14 cellular contexts compared by ENCODE assay signal in the genomic region with DNA sequence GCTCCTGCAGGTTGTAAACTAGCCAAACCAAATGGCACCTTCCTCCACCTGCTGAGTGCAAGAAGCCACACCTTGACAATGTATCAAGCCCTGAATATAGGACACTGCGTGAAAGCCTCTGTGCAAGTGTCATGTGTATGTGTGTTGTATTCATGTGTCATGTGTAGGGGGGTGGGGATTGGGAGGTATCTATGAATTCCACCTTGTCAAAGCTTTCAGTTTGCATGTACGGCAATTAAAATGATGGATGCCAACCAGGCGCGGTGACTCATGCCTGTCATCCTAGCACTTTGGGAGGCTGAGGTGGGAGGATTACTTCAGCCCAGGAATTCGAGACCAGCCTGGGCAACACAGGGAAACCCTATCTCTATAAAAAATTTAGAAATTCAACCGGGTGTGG. TPM values are rescaled to one million over a fixed set of nuclear protein-coding genes. Genes with fewer than 3 reads are reported as not detected.
DNase-seq lines count a peak whose midpoint lies in the region; ATAC-seq and TF ChIP-seq lines count a peak whose summit lies in the region.
"Had no signal": no experiment of that assay in that cellular context is flagged by ENCODE, and none has a peak within 500 bp of the region (broad histone marks: within the 10 kb centered on the region; RNA-seq: fewer than 3 reads in every experiment).

No MANE protein-coding gene starts in this region.

- no peaks in the 10 kb centered on the region for H3K9me3 ChIP-seq in right cardiac atrium (ENCODE audit: control insufficient read depth, low read length)
- H3K9me3 ChIP-seq in esophagus (ENCODE audit: control insufficient read depth in 2 of 2, insufficient read depth in 1 of 2, low read depth in 1 of 2, low read length in 1 of 2) = no peaks in the 10 kb centered on the region
- no peaks in the 10 kb centered on the region for H3K9me3 ChIP-seq in sigmoid colon

- no peak for DNase-seq in right cardiac atrium
- DNase-seq in left cardiac atrium = no peak
- DNase-seq in sigmoid colon = no peak
- DNase-seq in activated CD8-positive, alpha-beta memory T cell treated with anti-CD3 and anti-CD28 coated beads, Interleukin-2, amount 10 ng/mL, durations not matched to agents 7 days and 5 days = no peak
- no peak for DNase-seq in stimulated activated CD4-positive, alpha-beta T cell treated with anti-CD3 and anti-CD28 coated beads, Interleukin-1b, Interleukin-23, amount 100 ng/mL, for 48 hours
- DNase-seq in H4 (ENCODE audit: low spot score) = no peak
- DNase-seq in NCI-H446 (lab: John Stamatoyannopoulos, UW) = no peak
- DNase-seq: activated CD8-positive, alpha-beta T cell treated with anti-CD3 and anti-CD28 coated beads, Interleukin-2, amount 10 ng/mL, durations not matched to agents 7 days and 5 days; activated naive CD4-positive, alpha-beta T cell; DMS 273 treated with DMSO at 0.1 percent for 48 hours; NCI-H1436; NCI-H510A; RPMI8226 had no signal

- H3K27ac Mint-ChIP-seq in activated CD8-positive, alpha-beta memory T cell treated with anti-CD3 and anti-CD28 coated beads, Interleukin-2, amount 10 ng/mL, durations not matched to agents 7 days and 5 days = no peak overlapping the region
- H3K27ac Mint-ChIP-seq: activated CD8-positive, alpha-beta T cell treated with anti-CD3 and anti-CD28 coated beads, Interleukin-2, amount 10 ng/mL, durations not matched to agents 7 days and 5 days had no signal

- H3K27me3 Mint-ChIP-seq in activated CD8-positive, alpha-beta memory T cell treated with anti-CD3 and anti-CD28 coated beads, Interleukin-2, amount 10 ng/mL, durations not matched to agents 7 days and 5 days = peaks cover 8% of the 10 kb centered on the region

- H3K4me1 ChIP-seq in right cardiac atrium (ENCODE audit: control insufficient read depth, insufficient read depth, low read length) (peaks cover 22% of the 10 kb centered on the region), esophagus (ENCODE audit: control insufficient read depth in 2 of 2, insufficient read depth in 2 of 2, low read length in 1 of 2) (peaks cover 0 to 5% of the 10 kb centered on the region in 2 donors), sigmoid colon (peaks cover 0 to 39% (median 28%) of the 10 kb centered on the region in 4 donors)

- no peaks in the 10 kb centered on the region for H3K36me3 Mint-ChIP-seq in activated CD8-positive, alpha-beta memory T cell treated with anti-CD3 and anti-CD28 coated beads, Interleukin-2, amount 10 ng/mL, durations not matched to agents 7 days and 5 days

- 78% methylated on average over 6 of the region's 6 CpGs for WGBS in right cardiac atrium
- WGBS in esophagus, 2 donors = 81 to 86% methylated on average over 6 of the region's 6 CpGs
- 93% methylated on average over 6 of the region's 6 CpGs for WGBS in sigmoid colon, 2 donors

- H3K36me3 ChIP-seq in esophagus (ENCODE audit: control insufficient read depth in 2 of 2, insufficient read depth in 2 of 2, low read length in 1 of 2) (no peaks in the 10 kb centered on the region), sigmoid colon (no peaks in the 10 kb centered on the region)

- intact Hi-C loops in right cardiac atrium (cut with DNase I) = no loop called here
- intact Hi-C loops in left cardiac atrium (cut with DNase I) = no loop called here
- intact Hi-C loops in sigmoid colon (cut with DNase I) = no loop called here

- H3K4me3 ChIP-seq in right cardiac atrium (ENCODE audit: low read length) = no peak overlapping the region
- no peak overlapping the region for H3K4me3 ChIP-seq in esophagus (ENCODE audit: low read depth in 1 of 2, low read length in 2 of 2)
- no peak overlapping the region for H3K4me3 ChIP-seq in sigmoid colon

- H3K27ac ChIP-seq in right cardiac atrium (ENCODE audit: low read length) (peak overlapping the region; percentile 95), esophagus (ENCODE audit: low read depth in 2 of 2, low read length in 1 of 2) (peak overlapping the region; percentile 6 to 67), sigmoid colon (peak overlapping the region; percentile 63 to 76 (median 71))

- no peak for ATAC-seq in right cardiac atrium
- no peak for ATAC-seq in left cardiac atrium
- no peak for ATAC-seq in activated CD8-positive, alpha-beta memory T cell treated with anti-CD3 and anti-CD28 coated beads, Interleukin-2, amount 10 ng/mL, durations not matched to agents 7 days and 5 days
- ATAC-seq: activated CD8-positive, alpha-beta T cell treated with anti-CD3 and anti-CD28 coated beads, Interleukin-2, amount 10 ng/mL, durations not matched to agents 7 days and 5 days had no signal

- H3K27me3 ChIP-seq in right cardiac atrium (ENCODE audit: control insufficient read depth, insufficient read depth) (no peaks in the 10 kb centered on the region), esophagus (ENCODE audit: control insufficient read depth in 1 of 2, insufficient read depth in 2 of 2, low read length in 2 of 2) (no peaks in the 10 kb centered on the region), sigmoid colon (no peaks in the 10 kb centered on the region)

- TF ChIP-seq POLR2A in sigmoid colon (IDR thresholded peaks at IDR 0.05) = no peak

- TF ChIP-seq EP300 in sigmoid colon (IDR thresholded peaks at IDR 0.05) = no peak

- CTCF ChIA-PET in activated CD8-positive, alpha-beta memory T cell treated with anti-CD3 and anti-CD28 coated beads, Interleukin-2, amount 10 ng/mL, durations not matched to agents 7 days and 5 days (lab: Charles Lee) = interaction anchor here (1.2 kb wide), 1 partner anchor 118 kb away, joined by 3 read pairs; no protein-coding TSS in a partner anchor

- H3K4me3 Mint-ChIP-seq in activated CD8-positive, alpha-beta memory T cell treated with anti-CD3 and anti-CD28 coated beads, Interleukin-2, amount 10 ng/mL, durations not matched to agents 7 days and 5 days = no peak overlapping the region
- H3K4me3 Mint-ChIP-seq: activated CD8-positive, alpha-beta T cell treated with anti-CD3 and anti-CD28 coated beads, Interleukin-2, amount 10 ng/mL, durations not matched to agents 7 days and 5 days had no signal

- no peaks in the 10 kb centered on the region for H3K9me3 Mint-ChIP-seq in activated CD8-positive, alpha-beta memory T cell treated with anti-CD3 and anti-CD28 coated beads, Interleukin-2, amount 10 ng/mL, durations not matched to agents 7 days and 5 days (ENCODE audit: low read depth)

- TF ChIP-seq CTCF in sigmoid colon (IDR thresholded peaks at IDR 0.05) = no peak

- H3K4me1 Mint-ChIP-seq in activated CD8-positive, alpha-beta memory T cell treated with anti-CD3 and anti-CD28 coated beads, Interleukin-2, amount 10 ng/mL, durations not matched to agents 7 days and 5 days = no peaks in the 10 kb centered on the region

RNA-seq across cellular contexts. Expression of a gene that starts 19.8 kb away (rescaled TPM):
- total RNA-seq in right cardiac atrium (100 to 1,000 TPM in 3 of 4 donors, 10 to 100 TPM in 1; 81.8 to 170 (median 123) TPM), left cardiac atrium (100 to 1,000 TPM; 101 to 115 TPM), sigmoid colon (10 to 100 TPM; 15.9 to 58.7 (median 32.1) TPM)
- polyA plus RNA-seq in right cardiac atrium (87.4 TPM), esophagus (10 to 100 TPM in 1 of 2 donors, 1 to 10 TPM in 1; 3.8 to 10.2 TPM), sigmoid colon (10 to 100 TPM in 1 of 3 donors, 1 to 10 TPM in 2; 1.8 to 10.2 (median 8.4) TPM)
- under 1 TPM; 0.02 to 0.06 TPM for total RNA-seq in activated CD8-positive, alpha-beta memory T cell treated with anti-CD3 and anti-CD28 coated beads, Interleukin-2, amount 10 ng/mL, durations not matched to agents 7 days and 5 days
- total RNA-seq in H4 (2014; rRNA removed; shearing (Covaris generic)) = 0.06 TPM in 1 of 2 replicates, not detected in the other
- total RNA-seq: activated CD8-positive, alpha-beta T cell treated with anti-CD3 and anti-CD28 coated beads, Interleukin-2, amount 10 ng/mL, durations not matched to agents 7 days and 5 days had no signal

Comparison
In these comparisons a context has a peak if more than half of its experiments do, and no peak if none do; other contexts are left out.
1. H3K27ac ChIP-seq: peak in every context shown above with its lines; median percentile 95 in right cardiac atrium; 71 in sigmoid colon; 36 in esophagus.
2. RNA of a gene that starts 19.8 kb away (total RNA-seq): 81.8 to 170 TPM in right cardiac atrium, 101 to 115 TPM in left cardiac atrium and 15.9 to 58.7 TPM in sigmoid colon; 0.02 to 0.06 TPM in activated CD8-positive, alpha-beta memory T cell treated with anti-CD3 and anti-CD28 coated beads, Interleukin-2, amount 10 ng/mL, durations not matched to agents 7 days and 5 days and 0.06 TPM in H4; every median in the first group is over 10 times any median in the second.